Comparison of ENCODE assay signal across 1 cellular context in genomic region chr9:6302417-6302816, GRCh38.
TF ChIP-seq lines count a peak whose summit lies in the region.

No MANE protein-coding gene starts in this region.

TF ChIP-seq in HepG2, 621 proteins besides CTCF, POLR2A, EP300 and RAD21:
- no peak for TF ChIP-seq ZNF572 (CRISPR knock-in tag; IDR thresholded peaks at IDR 0.05)
- TF ChIP-seq PCBP2 (optimal IDR thresholded peaks at IDR 0.05; ENCODE audit: low read depth, low read length, poor library complexity, severe bottlenecking) = no peak
- no peak for TF ChIP-seq CENPBD1 (CRISPR knock-in tag; IDR thresholded peaks at IDR 0.05; ENCODE audit: borderline replicate concordance, low read depth)
- no peak for TF ChIP-seq MED1 (CRISPR knock-in tag; IDR thresholded peaks at IDR 0.05)
- no peak for TF ChIP-seq ARID5B (CRISPR knock-in tag; IDR thresholded peaks at IDR 0.05)
- TF ChIP-seq ZNF136 (CRISPR knock-in tag; IDR thresholded peaks at IDR 0.05; ENCODE audit: low read depth) = no peak
- no peak for TF ChIP-seq ZNF451 (CRISPR knock-in tag; IDR thresholded peaks at IDR 0.05)
- TF ChIP-seq MIXL1 (CRISPR knock-in tag; IDR thresholded peaks at IDR 0.05) = no peak
- no peak for TF ChIP-seq CENPT (CRISPR knock-in tag; IDR thresholded peaks at IDR 0.05; ENCODE audit: low read depth)
- TF ChIP-seq ZBTB7A (CRISPR knock-in tag; IDR thresholded peaks at IDR 0.05) = no peak
- TF ChIP-seq ATF7 (IDR thresholded peaks at IDR 0.05) = no peak
- TF ChIP-seq ATF7 (CRISPR knock-in tag; IDR thresholded peaks at IDR 0.05) = no peak
- no peak for TF ChIP-seq NFE2L2 (IDR thresholded peaks at IDR 0.05; ENCODE audit: low read length)
- TF ChIP-seq HDAC1 (CRISPR knock-in tag; IDR thresholded peaks at IDR 0.05) = no peak
- no peak for TF ChIP-seq GLI4 (CRISPR knock-in tag; IDR thresholded peaks at IDR 0.05; ENCODE audit: borderline replicate concordance)
- TF ChIP-seq ZZZ3 (CRISPR knock-in tag; IDR thresholded peaks at IDR 0.05; ENCODE audit: borderline replicate concordance) = no peak
- no peak for TF ChIP-seq ZNF720 (CRISPR knock-in tag; IDR thresholded peaks at IDR 0.05)
- TF ChIP-seq ZFP90 (CRISPR knock-in tag; IDR thresholded peaks at IDR 0.05; ENCODE audit: borderline replicate concordance) = no peak
- TF ChIP-seq NFE2 (CRISPR knock-in tag; IDR thresholded peaks at IDR 0.05) = no peak
- TF ChIP-seq ZNF841 (CRISPR knock-in tag; IDR thresholded peaks at IDR 0.05; ENCODE audit: borderline replicate concordance) = no peak
- TF ChIP-seq SETDB1 (CRISPR knock-in tag; IDR thresholded peaks at IDR 0.05; ENCODE audit: borderline replicate concordance) = no peak
